ENCODE assay signal across 17 cellular contexts in genomic region chr1:228178737-228179720, GRCh38. TPM values are rescaled to one million over a fixed set of nuclear protein-coding genes. Genes with fewer than 3 reads are reported as not detected.
DNase-seq lines count a peak whose midpoint lies in the region; ATAC-seq, FAIRE-seq and TF ChIP-seq lines count a peak whose summit lies in the region.
"Had no signal": no experiment of that assay in that cellular context is flagged by ENCODE, and none has a peak within 500 bp of the region (broad histone marks: within the 10 kb centered on the region; RNA-seq: fewer than 3 reads in every experiment).

No MANE protein-coding gene starts in this region.

- ATAC-seq in T-helper 17 cell: no peak
- no peak for ATAC-seq in stimulated activated effector memory CD8-positive, alpha-beta T cell treated with anti-CD3 and anti-CD28 coated beads, Interleukin-12 subunit alpha, Interleukin-12 subunit beta, amount 100 ng/mL, for 72 hours
- no peak for ATAC-seq in effector memory CD8-positive, alpha-beta T cell (replicated peaks)
- ATAC-seq in GM18861 (IDR thresholded peaks at IDR 0.05; ENCODE audit: unreplicated experiment): no peak
- no peak for ATAC-seq in GM19035 (IDR thresholded peaks at IDR 0.05; ENCODE audit: unreplicated experiment)
- ATAC-seq: esophagus mucosa had no signal

- no peak overlapping the region for H3K9ac ChIP-seq in kidney (ENCODE audit: low read length in 2 of 2)

- H3K27me3 ChIP-seq in Caco-2 (replicated peaks; ENCODE audit: control insufficient read depth, insufficient read depth, low read length): no peaks in the 10 kb centered on the region

- TF ChIP-seq CTCF in Caco-2 (IDR thresholded peaks at IDR 0.05; ENCODE audit: insufficient read depth in 1 of 2, low read depth in 1 of 2, low read length in 1 of 2, severe bottlenecking in 1 of 2, unreplicated experiment in 1 of 2) (no peak), kidney (IDR thresholded peaks at IDR 0.05; ENCODE audit: borderline replicate concordance, extremely low read depth, insufficient read depth) (no peak)

- no peak for FAIRE-seq in kidney (lab: Jason Lieb, UNC)

- H3K27me3 Mint-ChIP-seq in Caco-2 (ENCODE audit: insufficient read depth, unreplicated experiment) (no peaks in the 10 kb centered on the region), T-helper 17 cell (no peaks in the 10 kb centered on the region)
- H3K27me3 Mint-ChIP-seq in activated CD4-positive, alpha-beta memory T cell treated with anti-CD3 and anti-CD28 coated beads for 36 hours: no peaks in the 10 kb centered on the region
- no peaks in the 10 kb centered on the region for H3K27me3 Mint-ChIP-seq in effector memory CD8-positive, alpha-beta T cell
- H3K27me3 Mint-ChIP-seq: activated CD4-positive, alpha-beta T cell treated with anti-CD3 and anti-CD28 coated beads, Interleukin-2, amount 10 ng/mL, durations not matched to agents 24 days and 14 days; activated naive CD4-positive, alpha-beta T cell treated with anti-CD3 and anti-CD28 coated beads, Interleukin-2, amount 10 ng/mL, durations not matched to agents 7 days and 5 days; T-cell had no signal

- H3K4me3 ChIP-seq in Caco-2 (ENCODE audit: low read depth, low read length) (no peak overlapping the region), kidney (ENCODE audit: low read length in 2 of 2) (no peak overlapping the region)
- H3K4me3 ChIP-seq: lung had no signal

- H3K27ac ChIP-seq in kidney (ENCODE audit: low read depth in 2 of 2, low read length in 2 of 2): peak overlapping the region in 1 of 2 donors; percentile 17

- H3K36me3 Mint-ChIP-seq in Caco-2 (ENCODE audit: insufficient read depth, unreplicated experiment): peaks cover 6% of the 10 kb centered on the region
- H3K36me3 Mint-ChIP-seq in T-helper 17 cell (ENCODE audit: low read depth): no peaks in the 10 kb centered on the region
- no peaks in the 10 kb centered on the region for H3K36me3 Mint-ChIP-seq in stimulated activated effector memory CD8-positive, alpha-beta T cell treated with anti-CD3 and anti-CD28 coated beads, Interleukin-12 subunit alpha, Interleukin-12 subunit beta, amount 100 ng/mL, for 72 hours
- H3K36me3 Mint-ChIP-seq in activated CD4-positive, alpha-beta memory T cell treated with anti-CD3 and anti-CD28 coated beads for 36 hours: no peaks in the 10 kb centered on the region
- H3K36me3 Mint-ChIP-seq in effector memory CD8-positive, alpha-beta T cell (ENCODE audit: insufficient read depth): peaks cover 55% of the 10 kb centered on the region
- H3K36me3 Mint-ChIP-seq: activated naive CD4-positive, alpha-beta T cell treated with anti-CD3 and anti-CD28 coated beads, Interleukin-2, amount 10 ng/mL, durations not matched to agents 7 days and 5 days; T-cell had no signal

- DNase-seq in Caco-2 (peak in 1 of 2 experiments; percentile 26), T-helper 17 cell (no peak), kidney (peak; percentile 60)
- DNase-seq in stimulated activated effector memory CD8-positive, alpha-beta T cell treated with anti-CD3 and anti-CD28 coated beads, Interleukin-12 subunit alpha, Interleukin-12 subunit beta, amount 100 ng/mL, for 72 hours (ENCODE audit: low spot score in 2 of 2): no peak
- DNase-seq in activated CD4-positive, alpha-beta memory T cell treated with anti-CD3 and anti-CD28 coated beads for 36 hours: no peak
- no peak for DNase-seq in effector memory CD8-positive, alpha-beta T cell
- DNase-seq: activated CD4-positive, alpha-beta T cell treated with anti-CD3 and anti-CD28 coated beads, Interleukin-2, amount 10 ng/mL, durations not matched to agents 24 days and 14 days; activated naive CD4-positive, alpha-beta T cell treated with anti-CD3 and anti-CD28 coated beads, Interleukin-2, amount 10 ng/mL, durations not matched to agents 7 days and 5 days; central memory CD4-positive, alpha-beta T cell; MV-4-11; stimulated activated CD4-positive, alpha-beta T cell treated with anti-CD3 and anti-CD28 coated beads, Interleukin-4, amount 100 ng/mL, for 1 hour; stimulated activated naive CD4-positive, alpha-beta T cell had no signal

- H3K4me3 Mint-ChIP-seq in Caco-2 (ENCODE audit: unreplicated experiment): no peak overlapping the region
- no peak overlapping the region for H3K4me3 Mint-ChIP-seq in T-helper 17 cell
- no peak overlapping the region for H3K4me3 Mint-ChIP-seq in stimulated activated effector memory CD8-positive, alpha-beta T cell treated with anti-CD3 and anti-CD28 coated beads, Interleukin-12 subunit alpha, Interleukin-12 subunit beta, amount 100 ng/mL, for 72 hours
- no peak overlapping the region for H3K4me3 Mint-ChIP-seq in activated CD4-positive, alpha-beta memory T cell treated with anti-CD3 and anti-CD28 coated beads for 36 hours
- H3K4me3 Mint-ChIP-seq in effector memory CD8-positive, alpha-beta T cell: no peak overlapping the region
- H3K4me3 Mint-ChIP-seq: activated CD4-positive, alpha-beta T cell treated with anti-CD3 and anti-CD28 coated beads, Interleukin-2, amount 10 ng/mL, durations not matched to agents 24 days and 14 days; activated naive CD4-positive, alpha-beta T cell treated with anti-CD3 and anti-CD28 coated beads, Interleukin-2, amount 10 ng/mL, durations not matched to agents 7 days and 5 days; T-cell had no signal

- H3K4me1 Mint-ChIP-seq in Caco-2 (ENCODE audit: low read depth, unreplicated experiment) (no peaks in the 10 kb centered on the region), T-helper 17 cell (peaks cover 2% of the 10 kb centered on the region)
- H3K4me1 Mint-ChIP-seq in stimulated activated effector memory CD8-positive, alpha-beta T cell treated with anti-CD3 and anti-CD28 coated beads, Interleukin-12 subunit alpha, Interleukin-12 subunit beta, amount 100 ng/mL, for 72 hours: peaks cover 6% of the 10 kb centered on the region
- H3K4me1 Mint-ChIP-seq in activated CD4-positive, alpha-beta memory T cell treated with anti-CD3 and anti-CD28 coated beads for 36 hours (ENCODE audit: low read depth): no peaks in the 10 kb centered on the region
- peaks cover 7 to 19% of the 10 kb centered on the region in 2 donors for H3K4me1 Mint-ChIP-seq in effector memory CD8-positive, alpha-beta T cell (ENCODE audit: low read depth in 2 of 2)
- H3K4me1 Mint-ChIP-seq: activated CD4-positive, alpha-beta T cell treated with anti-CD3 and anti-CD28 coated beads, Interleukin-2, amount 10 ng/mL, durations not matched to agents 24 days and 14 days; activated naive CD4-positive, alpha-beta T cell treated with anti-CD3 and anti-CD28 coated beads, Interleukin-2, amount 10 ng/mL, durations not matched to agents 7 days and 5 days had no signal

- H3K4me1 ChIP-seq in Caco-2 (no peaks in the 10 kb centered on the region), kidney (ENCODE audit: control insufficient read depth in 1 of 2, insufficient read depth in 1 of 2, low read depth in 1 of 2, low read length in 2 of 2) (peaks cover 0 to 4% of the 10 kb centered on the region in 2 donors)

- TSS peak; percentile 22 for BruUV-seq in Caco-2 (replicated peaks; lab: Mats Ljungman, UMichigan)

- H3K9me3 ChIP-seq in Caco-2 (peaks cover 4% of the 10 kb centered on the region; the same call in 1 of the 2 replicates), T-helper 17 cell (ENCODE audit: control insufficient read depth, low read length, poor library complexity, severe bottlenecking) (no peaks in the 10 kb centered on the region), kidney (ENCODE audit: control insufficient read depth in 1 of 2, low read length in 2 of 2) (no peaks in the 10 kb centered on the region)

- CTCF ChIA-PET in Caco-2 (lab: Charles Lee): interaction anchor here (1.2 kb wide), 1 partner anchor 14 kb away, joined by 3 read pairs; no protein-coding TSS in a partner anchor
- CTCF ChIA-PET in activated CD4-positive, alpha-beta memory T cell treated with anti-CD3 and anti-CD28 coated beads for 36 hours (lab: Charles Lee): no interaction called here

- no peaks in the 10 kb centered on the region for H3K9me3 Mint-ChIP-seq in Caco-2 (ENCODE audit: unreplicated experiment)
- no peaks in the 10 kb centered on the region for H3K9me3 Mint-ChIP-seq in stimulated activated effector memory CD8-positive, alpha-beta T cell treated with anti-CD3 and anti-CD28 coated beads, Interleukin-12 subunit alpha, Interleukin-12 subunit beta, amount 100 ng/mL, for 72 hours
- no peaks in the 10 kb centered on the region for H3K9me3 Mint-ChIP-seq in activated CD4-positive, alpha-beta memory T cell treated with anti-CD3 and anti-CD28 coated beads for 36 hours
- no peaks in the 10 kb centered on the region for H3K9me3 Mint-ChIP-seq in effector memory CD8-positive, alpha-beta T cell
- H3K9me3 Mint-ChIP-seq: activated CD4-positive, alpha-beta T cell treated with anti-CD3 and anti-CD28 coated beads, Interleukin-2, amount 10 ng/mL, durations not matched to agents 24 days and 14 days; activated naive CD4-positive, alpha-beta T cell treated with anti-CD3 and anti-CD28 coated beads, Interleukin-2, amount 10 ng/mL, durations not matched to agents 7 days and 5 days; T-cell had no signal

- no peaks in the 10 kb centered on the region for H3K36me3 ChIP-seq in Caco-2 (ENCODE audit: control insufficient read depth, insufficient read depth, low read length)
- peaks cover 0 to 3% of the 10 kb centered on the region in 2 donors for H3K36me3 ChIP-seq in kidney (ENCODE audit: control insufficient read depth in 1 of 2, insufficient read depth in 2 of 2, low read length in 2 of 2)

- intact Hi-C loops in Caco-2 (cut with micrococcal nuclease; ENCODE audit: unreplicated experiment): no loop called here
- intact Hi-C loops in kidney (cut with DNase I): no loop called here
- intact Hi-C loops in activated CD4-positive, alpha-beta memory T cell treated with anti-CD3 and anti-CD28 coated beads for 36 hours (cut with micrococcal nuclease): no loop called here

- no peak overlapping the region for H3K27ac Mint-ChIP-seq in Caco-2 (ENCODE audit: unreplicated experiment)
- H3K27ac Mint-ChIP-seq in T-helper 17 cell: peak overlapping the region; percentile 32
- H3K27ac Mint-ChIP-seq in stimulated activated effector memory CD8-positive, alpha-beta T cell treated with anti-CD3 and anti-CD28 coated beads, Interleukin-12 subunit alpha, Interleukin-12 subunit beta, amount 100 ng/mL, for 72 hours: peak overlapping the region; percentile 27
- H3K27ac Mint-ChIP-seq in activated CD4-positive, alpha-beta memory T cell treated with anti-CD3 and anti-CD28 coated beads for 36 hours: no peak overlapping the region
- peak overlapping the region in 1 of 2 donors; percentile 65 for H3K27ac Mint-ChIP-seq in effector memory CD8-positive, alpha-beta T cell
- H3K27ac Mint-ChIP-seq: activated CD4-positive, alpha-beta T cell treated with anti-CD3 and anti-CD28 coated beads, Interleukin-2, amount 10 ng/mL, durations not matched to agents 24 days and 14 days; activated naive CD4-positive, alpha-beta T cell treated with anti-CD3 and anti-CD28 coated beads, Interleukin-2, amount 10 ng/mL, durations not matched to agents 7 days and 5 days; T-cell had no signal

- POLR2A ChIA-PET in Caco-2 (lab: Charles Lee): no interaction called here
- POLR2A ChIA-PET in activated CD4-positive, alpha-beta memory T cell treated with anti-CD3 and anti-CD28 coated beads for 36 hours (lab: Charles Lee): no interaction called here

RNA-seq across cellular contexts. Expression of gene IBA57, which starts 13.4 kb away (rescaled TPM):
- total RNA-seq in Caco-2 (2022) (14.3 and 15.4 TPM in 2 replicates), T-helper 17 cell (10 to 100 TPM; 16.3 to 18.2 TPM), kidney (13.0 TPM)
- polyA plus RNA-seq in kidney (ENCODE audit: insufficient read depth, low read depth, low replicate concordance): 4.7 TPM
- 1 to 10 TPM; 3.8 to 4.8 TPM for total RNA-seq in activated CD4-positive, alpha-beta memory T cell treated with anti-CD3 and anti-CD28 coated beads for 36 hours

RNA-seq across cellular contexts. Expression of gene OBSCN, which starts 28.8 kb away (rescaled TPM):
- total RNA-seq in Caco-2 (2022) (5.6 and 6.4 TPM in 2 replicates), T-helper 17 cell (10 to 100 TPM; 23.1 to 34.2 TPM), kidney (30.0 TPM)
- polyA plus RNA-seq in kidney (ENCODE audit: insufficient read depth, low read depth, low replicate concordance): 14.5 TPM
- total RNA-seq in activated CD4-positive, alpha-beta memory T cell treated with anti-CD3 and anti-CD28 coated beads for 36 hours: 10 to 100 TPM; 14.3 to 14.9 TPM

RNA-seq across cellular contexts. Expression of gene GJC2, which starts 29.3 kb away (rescaled TPM):
- total RNA-seq in Caco-2 (2022): 1.1 and 1.5 TPM in 2 replicates
- total RNA-seq in T-helper 17 cell: 1 to 10 TPM in 1 of 2 donors, under 1 TPM in 1; 0.94 to 1.9 TPM
- 6.0 TPM for total RNA-seq in kidney
- polyA plus RNA-seq in kidney (ENCODE audit: insufficient read depth, low read depth, low replicate concordance): 0.73 TPM
- total RNA-seq in activated CD4-positive, alpha-beta memory T cell treated with anti-CD3 and anti-CD28 coated beads for 36 hours: under 1 TPM; 0.41 to 0.57 TPM

RNA-seq across cellular contexts. Expression of gene GUK1, which starts 39.0 kb away (rescaled TPM):
- total RNA-seq in Caco-2 (2022) (73.6 and 74.4 TPM in 2 replicates), T-helper 17 cell (100 to 1,000 TPM; 233 to 245 TPM), kidney (221 TPM)
- 410 TPM for polyA plus RNA-seq in kidney (ENCODE audit: insufficient read depth, low read depth, low replicate concordance)
- total RNA-seq in activated CD4-positive, alpha-beta memory T cell treated with anti-CD3 and anti-CD28 coated beads for 36 hours: 100 to 1,000 TPM; 229 to 239 TPM

Comparison
In these comparisons a context has a peak if more than half of its experiments do, and no peak if none do; other contexts are left out.
1. H3K27ac Mint-ChIP-seq: peak in T-helper 17 cell (single experiment) and stimulated activated effector memory CD8-positive, alpha-beta T cell treated with anti-CD3 and anti-CD28 coated beads, Interleukin-12 subunit alpha, Interleukin-12 subunit beta, amount 100 ng/mL, for 72 hours (single experiment); none in Caco-2 (single experiment) and activated CD4-positive, alpha-beta memory T cell treated with anti-CD3 and anti-CD28 coated beads for 36 hours (single experiment).